Comparison of ENCODE assay signal across 20 cellular contexts in genomic region chr3:129837057-129837631, GRCh38. TPM values are rescaled to one million over a fixed set of nuclear protein-coding genes. Genes with fewer than 3 reads are reported as not detected.
A peak's percentile ranks its signal among the peaks of the same experiment; 100 is the strongest.
DNase-seq lines count a peak whose midpoint lies in the region; ATAC-seq, FAIRE-seq and TF ChIP-seq lines count a peak whose summit lies in the region.
"Had no signal": no experiment of that assay in that cellular context is flagged by ENCODE, and none has a peak within 500 bp of the region (broad histone marks: within the 10 kb centered on the region; RNA-seq: fewer than 3 reads in every experiment).

No MANE protein-coding gene starts in this region.

- H3K9ac ChIP-seq in astrocyte (ENCODE audit: low read length) (no peak overlapping the region), iPS-20b (ENCODE audit: low read depth, low read length) (peak overlapping the region; percentile 29; the same call in 1 of the 2 replicates), trophoblast cell (ENCODE audit: low read length) (no peak overlapping the region)

- H3K4me3 Mint-ChIP-seq in astrocyte (ENCODE audit: unreplicated experiment): no peak overlapping the region
- H3K4me3 Mint-ChIP-seq: activated T-cell treated with anti-CD3 and anti-CD28 coated beads, Interleukin-2, amount 50 U/mL, for 24 hours had no signal

- no peak overlapping the region for H3K18ac ChIP-seq in trophoblast cell (ENCODE audit: low read length)

- H3K79me1 ChIP-seq in trophoblast cell (ENCODE audit: low read length): peaks cover 4% of the 10 kb centered on the region

- H3K9me3 ChIP-seq in astrocyte (ENCODE audit: insufficient read depth, low read depth, low read length) (no peaks in the 10 kb centered on the region), iPS-20b (ENCODE audit: insufficient read depth, low read depth, low read length) (no peaks in the 10 kb centered on the region), trophoblast cell (ENCODE audit: insufficient read depth, low read depth, low read length) (peaks cover under 1% of the 10 kb centered on the region)

- no peak overlapping the region for H2BK12ac ChIP-seq in trophoblast cell (ENCODE audit: low read length)

- no CpG with 5 or more reads among the region's 2 CpGs for WGBS in trophoblast cell (ENCODE audit: extremely low coverage, insufficient coverage, insufficient read length)

- H3K36me3 Mint-ChIP-seq in astrocyte (ENCODE audit: low read depth, unreplicated experiment): peaks cover 10% of the 10 kb centered on the region

- no peaks in the 10 kb centered on the region for H3K27me3 ChIP-seq in astrocyte (ENCODE audit: insufficient read depth, low read length)
- no peaks in the 10 kb centered on the region for H3K27me3 ChIP-seq in iPS-20b (ENCODE audit: insufficient read depth, low read length)
- H3K27me3 ChIP-seq in trophoblast cell (ENCODE audit: insufficient read depth, low read length): no peaks in the 10 kb centered on the region
- H3K27me3 ChIP-seq: heart left ventricle had no signal

- H3K9me3 Mint-ChIP-seq in astrocyte (ENCODE audit: unreplicated experiment): peaks cover 4% of the 10 kb centered on the region
- H3K9me3 Mint-ChIP-seq: activated T-cell treated with anti-CD3 and anti-CD28 coated beads, Interleukin-2, amount 50 U/mL, for 24 hours had no signal

- no peak overlapping the region for H4K8ac ChIP-seq in trophoblast cell (ENCODE audit: low read depth, low read length)

- no peak overlapping the region for H3K4me3 ChIP-seq in astrocyte (ENCODE audit: insufficient read depth, low read depth, low read length)
- no peak overlapping the region for H3K4me3 ChIP-seq in iPS-20b (ENCODE audit: low read length)
- no peak overlapping the region for H3K4me3 ChIP-seq in trophoblast cell (ENCODE audit: low read depth, low read length)
- H3K4me3 ChIP-seq in coronary artery: no peak overlapping the region
- H3K4me3 ChIP-seq: heart left ventricle, lung, PC-9 had no signal

- H3K27ac Mint-ChIP-seq in astrocyte (ENCODE audit: unreplicated experiment): peak overlapping the region; percentile 60
- H3K27ac Mint-ChIP-seq: activated T-cell treated with anti-CD3 and anti-CD28 coated beads, Interleukin-2, amount 50 U/mL, for 24 hours had no signal

- H3K14ac ChIP-seq in trophoblast cell (ENCODE audit: low read length): no peak overlapping the region

- H3K27ac ChIP-seq in astrocyte (ENCODE audit: low read depth, low read length) (no peak overlapping the region), iPS-20b (ENCODE audit: low read length) (peak overlapping the region; percentile 17), trophoblast cell (ENCODE audit: low read depth, low read length) (peak overlapping the region; percentile 67), coronary artery (no peak overlapping the region)
- H3K27ac ChIP-seq: 22Rv1, heart left ventricle, PC-9 had no signal

- FAIRE-seq in astrocyte (lab: Jason Lieb, UNC): no peak
- FAIRE-seq: G401.6 had no signal

- no peak for ATAC-seq in HG03354 (IDR thresholded peaks at IDR 0.05; ENCODE audit: poor library complexity, severe bottlenecking, unreplicated experiment)
- ATAC-seq: heart left ventricle had no signal

- H3K36me3 ChIP-seq in astrocyte (ENCODE audit: insufficient read depth, low read length): no peaks in the 10 kb centered on the region
- no peaks in the 10 kb centered on the region for H3K36me3 ChIP-seq in iPS-20b (ENCODE audit: insufficient read depth, low read depth, low read length)
- peaks cover 0 to 2% of the 10 kb centered on the region in 2 experiments for H3K36me3 ChIP-seq in trophoblast cell (ENCODE audit: control insufficient read depth in 1 of 2, insufficient read depth in 2 of 2, low read length in 2 of 2)
- H3K36me3 ChIP-seq: heart left ventricle had no signal

- H4K12ac ChIP-seq in trophoblast cell (ENCODE audit: low read depth, low read length): no peak overlapping the region

- H3K27me3 Mint-ChIP-seq in astrocyte (ENCODE audit: low read depth, unreplicated experiment): no peaks in the 10 kb centered on the region
- H3K27me3 Mint-ChIP-seq: activated T-cell treated with anti-CD3 and anti-CD28 coated beads, Interleukin-2, amount 50 U/mL, for 24 hours had no signal

- H3K4me2 ChIP-seq in astrocyte (ENCODE audit: low read length) (no peak overlapping the region), trophoblast cell (ENCODE audit: low read length) (peak overlapping the region; percentile 12)
- H3K4me2 ChIP-seq: PC-9 had no signal

- H2AFZ ChIP-seq in astrocyte (ENCODE audit: low read depth, low read length) (no peak overlapping the region), trophoblast cell (ENCODE audit: insufficient read depth, low read length, poor library complexity) (no peak overlapping the region)
- H2AFZ ChIP-seq: PC-9 had no signal

- H3K4me1 ChIP-seq in astrocyte (ENCODE audit: insufficient read depth, low read length) (peaks cover 2% of the 10 kb centered on the region), iPS-20b (ENCODE audit: insufficient read depth, low read length) (peaks cover 14% of the 10 kb centered on the region), trophoblast cell (ENCODE audit: control insufficient read depth in 1 of 2, insufficient read depth in 2 of 2, low read length in 2 of 2) (peaks cover 8 to 13% of the 10 kb centered on the region in 2 experiments)

- H4K20me1 ChIP-seq in astrocyte (ENCODE audit: insufficient read depth, low read length): peaks cover 14% of the 10 kb centered on the region

- DNase-seq in DMS53 (lab: John Stamatoyannopoulos, UW) (peak; percentile 35), DMS53 treated with DMSO at 0.1 percent for 48 hours (lab: John Stamatoyannopoulos, UW; ENCODE audit: unreplicated experiment) (no peak), astrocyte (ENCODE audit: low read depth) (no peak), trophoblast cell (no peak), HuH-7.5 (ENCODE audit: low spot score) (no peak), coronary artery (ENCODE audit: low spot score) (no peak)
- DNase-seq: activated CD4-positive, alpha-beta T cell treated with anti-CD3 and anti-CD28 coated beads for 4 hours; activated T-cell treated with anti-CD3 and anti-CD28 coated beads, Interleukin-2, amount 50 U/mL, for 24 hours; amygdala; effector CD8-positive, alpha-beta T cell; HCEC 1CT; heart left ventricle; MV-4-11; NCI-H446 treated with DMSO at 0.1 percent for 48 hours; PC-9 had no signal

- H3K4me1 Mint-ChIP-seq in astrocyte (ENCODE audit: low read depth, unreplicated experiment): peaks cover 20% of the 10 kb centered on the region

- no peak overlapping the region for H3K4ac ChIP-seq in trophoblast cell (ENCODE audit: low read depth, low read length)

- H3K23ac ChIP-seq in trophoblast cell (ENCODE audit: low read length): no peak overlapping the region

- H4K91ac ChIP-seq in trophoblast cell (ENCODE audit: low read depth, low read length): no peak overlapping the region

- TF ChIP-seq CTCF in astrocyte (IDR thresholded peaks at IDR 0.05; ENCODE audit: insufficient read depth, low read depth, low read length): no peak
- no peak for TF ChIP-seq CTCF in coronary artery (IDR thresholded peaks at IDR 0.05)

- H2BK5ac ChIP-seq in trophoblast cell (ENCODE audit: low read depth, low read length, poor library complexity): no peak overlapping the region

- no peak overlapping the region for H2AK5ac ChIP-seq in trophoblast cell (ENCODE audit: low read length)

- no peak overlapping the region for H2BK120ac ChIP-seq in trophoblast cell (ENCODE audit: insufficient read depth, low read length, poor library complexity)

- H3K79me2 ChIP-seq in astrocyte (ENCODE audit: insufficient read depth, low read length): peaks cover 6% of the 10 kb centered on the region
- peaks cover 2% of the 10 kb centered on the region for H3K79me2 ChIP-seq in trophoblast cell (ENCODE audit: control insufficient read depth, insufficient read depth, low read length, poor library complexity)

RNA-seq across cellular contexts. Expression of gene TMCC1, which starts 56.4 kb away (rescaled TPM):
- 36.4 and 37.9 TPM in 2 replicates for total RNA-seq in astrocyte
- polyA plus RNA-seq in trophoblast cell (2013): 24.2 and 27.7 TPM in 2 replicates

Comparison
In these comparisons a context has a peak if more than half of its experiments do, and no peak if none do; other contexts are left out.
1. H3K27ac ChIP-seq: peak in iPS-20b (single experiment) and trophoblast cell (single experiment); none in astrocyte (single experiment) and coronary artery (0 of 2).